In the genomic region with DNA sequence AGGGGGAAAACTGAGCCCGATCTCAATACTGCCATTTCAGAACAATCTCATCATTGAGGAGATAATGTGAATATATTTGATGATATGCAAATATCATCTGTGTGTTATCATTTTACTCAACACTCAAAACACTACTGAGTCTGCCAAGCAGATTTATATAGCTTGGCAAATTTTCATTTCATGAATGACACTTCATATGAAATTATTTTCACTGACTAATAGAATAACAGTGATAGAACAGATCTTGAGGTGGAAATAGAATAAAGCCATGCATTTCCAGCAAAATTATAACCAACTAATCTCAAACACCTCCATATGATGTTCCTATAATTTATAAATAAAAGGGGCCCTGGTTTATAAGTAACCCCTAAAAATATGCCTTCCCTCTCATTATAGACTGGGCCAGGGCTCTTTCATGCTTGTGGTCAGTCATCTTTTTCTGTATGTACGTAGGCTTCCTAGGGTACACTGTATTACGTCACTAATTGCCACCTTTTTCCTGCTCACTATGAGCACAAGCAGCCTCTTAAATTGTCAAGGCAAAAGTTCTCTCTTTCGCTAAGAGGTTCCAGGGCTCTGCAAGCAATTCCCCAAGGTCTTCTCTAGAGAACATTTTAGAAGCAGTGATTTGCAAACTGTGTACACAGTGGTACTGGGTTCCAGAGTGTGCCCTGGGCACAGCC, we compare ENCODE assay signal across 1 cellular context.
TF ChIP-seq lines count a peak whose summit lies in the region.

No MANE protein-coding gene starts in this region.

TF ChIP-seq in WTC11, 78 proteins besides CTCF, POLR2A, EP300 and RAD21 (continued from another document):
- TF ChIP-seq, protein P1, sequence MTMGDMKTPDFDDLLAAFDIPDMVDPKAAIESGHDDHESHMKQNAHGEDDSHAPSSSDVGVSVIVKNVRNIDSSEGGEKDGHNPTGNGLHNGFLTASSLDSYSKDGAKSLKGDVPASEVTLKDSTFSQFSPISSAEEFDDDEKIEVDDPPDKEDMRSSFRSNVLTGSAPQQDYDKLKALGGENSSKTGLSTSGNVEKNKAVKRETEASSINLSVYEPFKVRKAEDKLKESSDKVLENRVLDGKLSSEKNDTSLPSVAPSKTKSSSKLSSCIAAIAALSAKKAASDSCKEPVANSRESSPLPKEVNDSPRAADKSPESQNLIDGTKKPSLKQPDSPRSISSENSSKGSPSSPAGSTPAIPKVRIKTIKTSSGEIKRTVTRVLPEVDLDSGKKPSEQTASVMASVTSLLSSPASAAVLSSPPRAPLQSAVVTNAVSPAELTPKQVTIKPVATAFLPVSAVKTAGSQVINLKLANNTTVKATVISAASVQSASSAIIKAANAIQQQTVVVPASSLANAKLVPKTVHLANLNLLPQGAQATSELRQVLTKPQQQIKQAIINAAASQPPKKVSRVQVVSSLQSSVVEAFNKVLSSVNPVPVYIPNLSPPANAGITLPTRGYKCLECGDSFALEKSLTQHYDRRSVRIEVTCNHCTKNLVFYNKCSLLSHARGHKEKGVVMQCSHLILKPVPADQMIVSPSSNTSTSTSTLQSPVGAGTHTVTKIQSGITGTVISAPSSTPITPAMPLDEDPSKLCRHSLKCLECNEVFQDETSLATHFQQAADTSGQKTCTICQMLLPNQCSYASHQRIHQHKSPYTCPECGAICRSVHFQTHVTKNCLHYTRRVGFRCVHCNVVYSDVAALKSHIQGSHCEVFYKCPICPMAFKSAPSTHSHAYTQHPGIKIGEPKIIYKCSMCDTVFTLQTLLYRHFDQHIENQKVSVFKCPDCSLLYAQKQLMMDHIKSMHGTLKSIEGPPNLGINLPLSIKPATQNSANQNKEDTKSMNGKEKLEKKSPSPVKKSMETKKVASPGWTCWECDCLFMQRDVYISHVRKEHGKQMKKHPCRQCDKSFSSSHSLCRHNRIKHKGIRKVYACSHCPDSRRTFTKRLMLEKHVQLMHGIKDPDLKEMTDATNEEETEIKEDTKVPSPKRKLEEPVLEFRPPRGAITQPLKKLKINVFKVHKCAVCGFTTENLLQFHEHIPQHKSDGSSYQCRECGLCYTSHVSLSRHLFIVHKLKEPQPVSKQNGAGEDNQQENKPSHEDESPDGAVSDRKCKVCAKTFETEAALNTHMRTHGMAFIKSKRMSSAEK (CRISPR knock-in tag; IDR thresholded peaks at IDR 0.05; ENCODE audit: borderline replicate concordance), result no peak
- TF ChIP-seq, protein P2, sequence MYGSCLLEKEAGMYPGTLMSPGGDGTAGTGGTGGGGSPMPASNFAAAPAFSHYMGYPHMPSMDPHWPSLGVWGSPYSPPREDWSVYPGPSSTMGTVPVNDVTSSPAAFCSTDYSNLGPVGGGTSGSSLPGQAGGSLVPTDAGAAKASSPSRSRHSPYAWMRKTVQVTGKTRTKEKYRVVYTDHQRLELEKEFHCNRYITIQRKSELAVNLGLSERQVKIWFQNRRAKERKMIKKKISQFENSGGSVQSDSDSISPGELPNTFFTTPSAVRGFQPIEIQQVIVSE (CRISPR knock-in tag; IDR thresholded peaks at IDR 0.05; ENCODE audit: borderline replicate concordance), result no peak
- TF ChIP-seq ZNF317 (CRISPR knock-in tag; IDR thresholded peaks at IDR 0.05; ENCODE audit: borderline replicate concordance, low read depth) (no peak), ZNF263 (CRISPR knock-in tag; IDR thresholded peaks at IDR 0.05; ENCODE audit: low read depth) (no peak), FOXJ3 (CRISPR knock-in tag; IDR thresholded peaks at IDR 0.05; ENCODE audit: borderline replicate concordance) (no peak), NFATC4 (CRISPR knock-in tag; IDR thresholded peaks at IDR 0.05) (no peak), NR3C1 (CRISPR knock-in tag; conservative IDR thresholded peaks at IDR 0.05; ENCODE audit: low read depth) (no peak), SP1 (CRISPR knock-in tag; conservative IDR thresholded peaks at IDR 0.05) (no peak)
- TF ChIP-seq, protein P3, sequence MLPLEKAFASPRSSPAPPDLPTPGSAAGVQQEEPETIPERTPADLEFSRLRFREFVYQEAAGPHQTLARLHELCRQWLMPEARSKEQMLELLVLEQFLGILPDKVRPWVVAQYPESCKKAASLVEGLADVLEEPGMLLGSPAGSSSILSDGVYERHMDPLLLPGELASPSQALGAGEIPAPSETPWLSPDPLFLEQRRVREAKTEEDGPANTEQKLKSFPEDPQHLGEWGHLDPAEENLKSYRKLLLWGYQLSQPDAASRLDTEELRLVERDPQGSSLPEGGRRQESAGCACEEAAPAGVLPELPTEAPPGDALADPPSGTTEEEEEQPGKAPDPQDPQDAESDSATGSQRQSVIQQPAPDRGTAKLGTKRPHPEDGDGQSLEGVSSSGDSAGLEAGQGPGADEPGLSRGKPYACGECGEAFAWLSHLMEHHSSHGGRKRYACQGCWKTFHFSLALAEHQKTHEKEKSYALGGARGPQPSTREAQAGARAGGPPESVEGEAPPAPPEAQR (CRISPR knock-in tag; IDR thresholded peaks at IDR 0.05), result no peak
- TF ChIP-seq, protein P4, sequence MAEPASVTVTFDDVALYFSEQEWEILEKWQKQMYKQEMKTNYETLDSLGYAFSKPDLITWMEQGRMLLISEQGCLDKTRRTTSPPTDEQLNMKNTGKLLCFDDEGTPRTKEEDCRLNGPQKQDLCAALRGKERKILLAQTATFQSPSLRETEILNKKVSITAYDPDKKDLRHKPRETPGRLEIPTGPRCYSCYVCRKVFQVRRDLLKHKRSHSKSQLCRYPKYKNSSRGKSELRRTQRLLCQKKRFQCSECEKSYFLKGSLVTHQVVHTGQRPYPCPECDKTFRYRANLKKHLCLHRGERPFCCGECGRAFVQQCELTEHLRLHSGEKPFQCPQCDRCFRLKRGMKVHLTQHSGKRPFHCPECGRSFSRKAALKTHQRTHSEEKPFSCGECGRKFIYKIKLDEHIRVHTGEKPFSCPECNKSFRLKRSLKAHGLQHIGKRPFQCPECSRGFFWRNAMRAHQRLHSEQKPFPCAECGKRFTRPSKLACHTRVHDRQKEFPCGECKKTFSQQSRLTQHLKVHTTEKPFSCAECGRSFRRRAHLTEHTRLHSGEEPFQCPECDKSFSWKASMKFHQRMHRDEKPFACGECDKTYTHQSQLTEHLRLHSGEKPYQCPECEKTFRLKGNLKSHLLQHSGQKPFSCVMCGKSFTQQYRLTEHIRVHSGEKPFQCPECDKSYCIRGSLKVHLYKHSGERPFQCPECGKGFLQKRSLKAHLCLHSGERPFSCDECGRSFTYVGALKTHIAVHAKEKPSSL (CRISPR knock-in tag; conservative IDR thresholded peaks at IDR 0.05), result no peak
- TF ChIP-seq, protein P5, sequence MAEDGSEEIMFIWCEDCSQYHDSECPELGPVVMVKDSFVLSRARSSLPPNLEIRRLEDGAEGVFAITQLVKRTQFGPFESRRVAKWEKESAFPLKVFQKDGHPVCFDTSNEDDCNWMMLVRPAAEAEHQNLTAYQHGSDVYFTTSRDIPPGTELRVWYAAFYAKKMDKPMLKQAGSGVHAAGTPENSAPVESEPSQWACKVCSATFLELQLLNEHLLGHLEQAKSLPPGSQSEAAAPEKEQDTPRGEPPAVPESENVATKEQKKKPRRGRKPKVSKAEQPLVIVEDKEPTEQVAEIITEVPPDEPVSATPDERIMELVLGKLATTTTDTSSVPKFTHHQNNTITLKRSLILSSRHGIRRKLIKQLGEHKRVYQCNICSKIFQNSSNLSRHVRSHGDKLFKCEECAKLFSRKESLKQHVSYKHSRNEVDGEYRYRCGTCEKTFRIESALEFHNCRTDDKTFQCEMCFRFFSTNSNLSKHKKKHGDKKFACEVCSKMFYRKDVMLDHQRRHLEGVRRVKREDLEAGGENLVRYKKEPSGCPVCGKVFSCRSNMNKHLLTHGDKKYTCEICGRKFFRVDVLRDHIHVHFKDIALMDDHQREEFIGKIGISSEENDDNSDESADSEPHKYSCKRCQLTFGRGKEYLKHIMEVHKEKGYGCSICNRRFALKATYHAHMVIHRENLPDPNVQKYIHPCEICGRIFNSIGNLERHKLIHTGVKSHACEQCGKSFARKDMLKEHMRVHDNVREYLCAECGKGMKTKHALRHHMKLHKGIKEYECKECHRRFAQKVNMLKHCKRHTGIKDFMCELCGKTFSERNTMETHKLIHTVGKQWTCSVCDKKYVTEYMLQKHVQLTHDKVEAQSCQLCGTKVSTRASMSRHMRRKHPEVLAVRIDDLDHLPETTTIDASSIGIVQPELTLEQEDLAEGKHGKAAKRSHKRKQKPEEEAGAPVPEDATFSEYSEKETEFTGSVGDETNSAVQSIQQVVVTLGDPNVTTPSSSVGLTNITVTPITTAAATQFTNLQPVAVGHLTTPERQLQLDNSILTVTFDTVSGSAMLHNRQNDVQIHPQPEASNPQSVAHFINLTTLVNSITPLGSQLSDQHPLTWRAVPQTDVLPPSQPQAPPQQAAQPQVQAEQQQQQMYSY (CRISPR knock-in tag; IDR thresholded peaks at IDR 0.05), result no peak
